ENCODE assay signal across 1 cellular context in the genomic region with DNA sequence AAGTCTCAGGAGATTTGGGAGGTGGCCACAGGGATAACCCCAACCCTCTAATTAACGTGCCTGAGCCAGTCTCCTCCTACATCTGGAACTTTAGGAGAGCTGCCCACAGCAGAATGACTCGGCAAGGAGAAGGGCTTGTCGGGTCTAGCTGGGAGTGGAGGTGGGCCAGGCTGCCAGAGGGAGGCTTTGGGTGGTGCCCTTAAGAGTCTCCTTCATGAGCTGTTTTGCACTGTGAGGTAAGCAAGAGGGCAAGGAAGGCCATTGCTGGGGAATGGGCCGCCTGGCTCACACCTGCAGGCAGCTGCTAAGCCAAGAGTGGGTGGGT.
TF ChIP-seq lines count a peak whose summit lies in the region.

No MANE protein-coding gene starts in this region.

TF ChIP-seq in HepG2, 621 proteins besides CTCF, POLR2A, EP300 and RAD21:
- TF ChIP-seq KDM4B (CRISPR knock-in tag; IDR thresholded peaks at IDR 0.05) (no peak), PHF21A (CRISPR knock-in tag; IDR thresholded peaks at IDR 0.05) (no peak), CHCHD3 (CRISPR knock-in tag; IDR thresholded peaks at IDR 0.05) (no peak), SALL1 (CRISPR knock-in tag; IDR thresholded peaks at IDR 0.05) (no peak), MTF2 (CRISPR knock-in tag; IDR thresholded peaks at IDR 0.05; ENCODE audit: borderline replicate concordance) (no peak), ISL2 (CRISPR knock-in tag; IDR thresholded peaks at IDR 0.05) (no peak)
- TF ChIP-seq, protein P1, sequence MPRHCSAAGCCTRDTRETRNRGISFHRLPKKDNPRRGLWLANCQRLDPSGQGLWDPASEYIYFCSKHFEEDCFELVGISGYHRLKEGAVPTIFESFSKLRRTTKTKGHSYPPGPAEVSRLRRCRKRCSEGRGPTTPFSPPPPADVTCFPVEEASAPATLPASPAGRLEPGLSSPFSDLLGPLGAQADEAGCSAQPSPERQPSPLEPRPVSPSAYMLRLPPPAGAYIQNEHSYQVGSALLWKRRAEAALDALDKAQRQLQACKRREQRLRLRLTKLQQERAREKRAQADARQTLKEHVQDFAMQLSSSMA (CRISPR knock-in tag; IDR thresholded peaks at IDR 0.05) = no peak
